Comparison of ENCODE assay signal across 23 cellular contexts in the genomic region with DNA sequence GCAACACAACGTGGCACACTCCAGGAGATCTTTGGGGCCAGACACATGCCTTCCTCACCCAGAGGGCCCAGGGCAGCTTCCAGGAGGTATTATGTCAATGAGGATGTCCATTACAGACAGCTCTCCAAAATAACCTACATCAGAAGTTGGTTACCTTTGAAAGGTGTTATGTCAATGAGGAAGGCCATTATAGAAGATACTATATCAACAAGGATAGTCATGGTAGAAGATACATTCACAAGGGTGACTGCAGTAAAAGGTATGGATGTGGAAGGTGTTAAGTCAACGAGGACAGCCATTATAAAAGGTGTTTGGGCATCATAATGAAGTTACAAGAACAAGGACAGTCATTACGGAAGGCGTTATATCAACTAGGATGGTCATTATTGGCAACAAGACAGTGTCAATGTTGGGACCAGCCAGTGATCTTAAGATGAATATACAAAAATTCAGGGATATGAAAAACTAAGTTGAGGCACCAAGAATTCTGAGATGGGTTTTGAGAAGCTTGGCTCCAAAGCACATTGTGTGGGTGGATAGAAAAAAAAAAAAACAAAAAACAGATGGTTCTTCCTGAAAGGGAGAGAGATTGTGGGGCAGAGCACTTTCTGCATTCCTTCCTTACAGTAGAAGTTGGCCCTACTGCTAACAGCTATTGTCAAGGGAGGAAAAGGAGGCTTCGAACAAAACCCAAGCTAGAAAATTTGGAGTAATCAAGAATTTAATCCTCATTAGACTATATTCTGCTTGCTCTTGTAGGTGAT. TPM values are rescaled to one million over a fixed set of nuclear protein-coding genes. Genes with fewer than 3 reads are reported as not detected.
A peak's percentile ranks its signal among the peaks of the same experiment; 100 is the strongest.
DNase-seq lines count a peak whose midpoint lies in the region; ATAC-seq and TF ChIP-seq lines count a peak whose summit lies in the region.
"Had no signal": no experiment of that assay in that cellular context is flagged by ENCODE, and none has a peak within 500 bp of the region (broad histone marks: within the 10 kb centered on the region; RNA-seq: fewer than 3 reads in every experiment).

No MANE protein-coding gene starts in this region.

- dilution Hi-C loops in IMR-90 (cut with HindIII; ENCODE audit: low sequenced_read_pairs, unreplicated experiment): no loop called here

- no CpG with 5 or more reads among the region's 5 CpGs for WGBS in IMR-90 (ENCODE audit: extremely low coverage in 2 of 2, insufficient read length in 1 of 2), 2 experiments
- 80 to 90% (median 85%) methylated on average over 5 of the region's 5 CpGs for WGBS in spleen, 5 donors

- peak overlapping the region; percentile 98 to 99 for H4K8ac ChIP-seq in IMR-90 (ENCODE audit: low read depth in 2 of 2, low read length in 2 of 2)

- TF ChIP-seq POLR2A in IMR-90 (IDR thresholded peaks at IDR 0.05; ENCODE audit: low read depth, low read length) (no peak), spleen (IDR thresholded peaks at IDR 0.05) (no peak)

- H3K18ac ChIP-seq in IMR-90 (ENCODE audit: low read depth, low read length): peak overlapping the region; percentile 97

- peaks cover 16% of the 10 kb centered on the region for H3K9me1 ChIP-seq in IMR-90 (ENCODE audit: insufficient read depth, low read length)

- no peaks in the 10 kb centered on the region for H4K20me1 ChIP-seq in IMR-90 (ENCODE audit: insufficient read depth, low read length)

- peaks cover 31% of the 10 kb centered on the region for H3K4me1 ChIP-seq in IMR-90 (ENCODE audit: control insufficient read depth, insufficient read depth, low read length)
- H3K4me1 ChIP-seq in spleen: peaks cover 0 to 8% (median 0%) of the 10 kb centered on the region in 6 donors
- H3K4me1 ChIP-seq: psoas muscle had no signal

- peak overlapping the region; percentile 96 for H4K5ac ChIP-seq in IMR-90 (ENCODE audit: low read depth, low read length)

- peak overlapping the region; percentile 70 for H3K56ac ChIP-seq in IMR-90 (ENCODE audit: extremely low read depth, insufficient read depth, low read length)

- H4K91ac ChIP-seq in IMR-90 (ENCODE audit: insufficient read depth, low read depth, low read length): peak overlapping the region; percentile 98

- ATAC-seq in IMR-90 (ENCODE audit: low read depth): no peak
- ATAC-seq: psoas muscle had no signal

- no peak overlapping the region for H3K4me2 ChIP-seq in IMR-90 (ENCODE audit: low read depth, low read length)

- no TSS peak for BruUV-seq in IMR-90 (replicated peaks; lab: Mats Ljungman, UMichigan)

- H3K36me3 ChIP-seq in IMR-90 (ENCODE audit: control insufficient read depth, insufficient read depth, low read length): no peaks in the 10 kb centered on the region
- no peaks in the 10 kb centered on the region for H3K36me3 ChIP-seq in spleen
- H3K36me3 ChIP-seq: esophagus muscularis mucosa, suprapubic skin, uterus had no signal

- TF ChIP-seq RAD21 in IMR-90 (IDR thresholded peaks at IDR 0.05; ENCODE audit: low read length): no peak

- H2AK5ac ChIP-seq in IMR-90 (ENCODE audit: low read depth, low read length): peak overlapping the region; percentile 99

- intact Hi-C loops in IMR-90 (cut with micrococcal nuclease): loop anchor here (1.0 to 5.0 kb wide), 3 partner anchors 67 to 80 kb away; no protein-coding TSS in a partner anchor
- intact Hi-C loops in spleen (cut with DNase I; ENCODE audit: low total_unique reads): no loop called here

- no peak overlapping the region for H3K4me3 Mint-ChIP-seq in mesothelial cell of epicardium

- no peaks in the 10 kb centered on the region for H3K27me3 Mint-ChIP-seq in mesothelial cell of epicardium (ENCODE audit: low read depth)

- H3K14ac ChIP-seq in IMR-90 (replicated peaks; ENCODE audit: low read depth, low read length): peak overlapping the region; percentile 98

- no peaks in the 10 kb centered on the region for H3K9me3 Mint-ChIP-seq in mesothelial cell of epicardium

- peak overlapping the region; percentile 99 for H2BK15ac ChIP-seq in IMR-90 (ENCODE audit: low read depth, low read length)

- H3K27ac ChIP-seq in IMR-90 (ENCODE audit: insufficient read depth, low read length) (peak overlapping the region; percentile 84), epithelial cell of prostate (peak overlapping the region; percentile 99), spleen (peak overlapping the region in 1 of 8 donors; percentile 33)
- H3K27ac ChIP-seq: esophagus muscularis mucosa, psoas muscle, suprapubic skin, VCaP had no signal

- peak overlapping the region; percentile 97 for H3K4ac ChIP-seq in IMR-90 (ENCODE audit: low read depth, low read length)

- peaks cover 12 to 47% of the 10 kb centered on the region in 2 experiments for H3K79me1 ChIP-seq in IMR-90 (ENCODE audit: low read depth in 1 of 2, low read length in 2 of 2)

- H3K9ac ChIP-seq in IMR-90 (ENCODE audit: low read depth, low read length): no peak overlapping the region

- TF ChIP-seq CTCF in AG10803 (conservative IDR thresholded peaks at IDR 0.05; ENCODE audit: low read length) (no peak), IMR-90 (conservative IDR thresholded peaks at IDR 0.05; ENCODE audit: low read depth, low read length) (no peak), mesothelial cell of epicardium (IDR thresholded peaks at IDR 0.05; ENCODE audit: unreplicated experiment) (no peak), spleen (IDR thresholded peaks at IDR 0.05 in 8 of 11, conservative IDR thresholded peaks at IDR 0.05 in 3 of 11) (no peak)

- peak overlapping the region; percentile 98 for H2BK5ac ChIP-seq in IMR-90 (ENCODE audit: low read depth, low read length, poor library complexity, severe bottlenecking)

- peak overlapping the region; percentile 99 for H2BK120ac ChIP-seq in IMR-90 (ENCODE audit: low read depth, low read length)

- in situ Hi-C loops in IMR-90 (cut with MboI; ENCODE audit: low sequenced_read_pairs) (loop anchor here (5.0 kb wide), 1 partner anchor 72 kb away; no protein-coding TSS in a partner anchor), KBM-7 (cut with MboI; ENCODE audit: low pct_unique_long_range_greater_than_20kb, low sequenced_read_pairs) (no loop called here)

- H3K9me3 ChIP-seq in IMR-90 (ENCODE audit: control insufficient read depth, insufficient read depth, low read length): no peaks in the 10 kb centered on the region
- H3K9me3 ChIP-seq in spleen: no peaks in the 10 kb centered on the region
- H3K9me3 ChIP-seq: esophagus muscularis mucosa, psoas muscle, suprapubic skin, uterus had no signal

- POLR2A ChIA-PET in IMR-90 (lab: Charles Lee; ENCODE audit: unreplicated experiment): no interaction called here

- no peak overlapping the region for H3K27ac Mint-ChIP-seq in mesothelial cell of epicardium

- H3K27me3 ChIP-seq in IMR-90 (ENCODE audit: control insufficient read depth, insufficient read depth, low read length): no peaks in the 10 kb centered on the region
- H3K27me3 ChIP-seq in spleen (replicated peaks in 1 of 7): no peaks in the 10 kb centered on the region
- H3K27me3 ChIP-seq: esophagus muscularis mucosa, suprapubic skin, uterus had no signal

- CTCF ChIA-PET in IMR-90 (lab: Yijun Ruan, JAX): interaction anchor here (1.1 kb wide), 1 partner anchor 70 kb away, joined by 3 read pairs; no protein-coding TSS in a partner anchor

- peak overlapping the region; percentile 54 for H2AFZ ChIP-seq in IMR-90 (replicated peaks; ENCODE audit: low read length, poor library complexity)

- H2AK9ac ChIP-seq in IMR-90 (replicated peaks; ENCODE audit: low read depth, low read length, poor library complexity): peak overlapping the region; percentile 95

- DNase-seq in AG10803 (ENCODE audit: low read depth): peak; percentile 83
- peak; percentile 67 for DNase-seq in IMR-90
- no peak for DNase-seq in epithelial cell of prostate (ENCODE audit: low read depth, low spot score)
- DNase-seq in myocyte (ENCODE audit: low read depth): peak; percentile 53
- no peak for DNase-seq in KBM-7
- DNase-seq in mesothelial cell of epicardium (ENCODE audit: low spot score in 2 of 2, unreplicated experiment in 2 of 2): no peak
- DNase-seq in spleen: no peak
- DNase-seq in germinal center (ENCODE audit: low spot score): no peak
- DNase-seq: activated CD4-positive, alpha-beta T cell treated with anti-CD3 and anti-CD28 coated beads, Interleukin-2, amount 50 U/mL, for 48 hours; activated gamma-delta T cell treated with Interleukin-2 at 50 U/mL for 16 hours; kidney glomerular epithelial cell; mesendoderm; NCI-H2107; NCI-H526 treated with DMSO at 0.1 percent for 48 hours; psoas muscle; SIG-M5; stimulated activated CD4-positive, alpha-beta T cell treated with anti-CD3 and anti-CD28 coated beads, Interleukin-12 subunit alpha, Interleukin-12 subunit beta, amount 100 ng/mL, for 4 hours; T-helper 2 cell; uterus had no signal

- H3K36me3 Mint-ChIP-seq in mesothelial cell of epicardium: no peaks in the 10 kb centered on the region

- peaks cover 21% of the 10 kb centered on the region for H3K4me1 Mint-ChIP-seq in mesothelial cell of epicardium

- H3K4me3 ChIP-seq in AG10803 (ENCODE audit: low read length) (no peak overlapping the region), IMR-90 (ENCODE audit: insufficient read depth, low read depth, low read length) (no peak overlapping the region), spleen (no peak overlapping the region)
- H3K4me3 ChIP-seq: esophagus muscularis mucosa, psoas muscle, suprapubic skin, uterus had no signal

- peak overlapping the region; percentile 84 for H3K23ac ChIP-seq in IMR-90 (ENCODE audit: low read depth, low read length)

- peak overlapping the region; percentile 99 for H2BK20ac ChIP-seq in IMR-90 (ENCODE audit: low read depth, low read length)

TF ChIP-seq in IMR-90, 13 proteins besides CTCF, POLR2A, EP300 and RAD21 (continues in another document):
- TF ChIP-seq CHD1 (IDR thresholded peaks at IDR 0.05; ENCODE audit: low read depth, low read length) (no peak), BHLHE40 (IDR thresholded peaks at IDR 0.05; ENCODE audit: low read depth, low read length) (no peak), MXI1 (IDR thresholded peaks at IDR 0.05; ENCODE audit: borderline replicate concordance, low read depth, low read length) (no peak), MAFK (IDR thresholded peaks at IDR 0.05; ENCODE audit: low read depth, low read length) (no peak), SMC3 (IDR thresholded peaks at IDR 0.05; ENCODE audit: low read depth, low read length) (no peak)
- TF ChIP-seq, protein P1, sequence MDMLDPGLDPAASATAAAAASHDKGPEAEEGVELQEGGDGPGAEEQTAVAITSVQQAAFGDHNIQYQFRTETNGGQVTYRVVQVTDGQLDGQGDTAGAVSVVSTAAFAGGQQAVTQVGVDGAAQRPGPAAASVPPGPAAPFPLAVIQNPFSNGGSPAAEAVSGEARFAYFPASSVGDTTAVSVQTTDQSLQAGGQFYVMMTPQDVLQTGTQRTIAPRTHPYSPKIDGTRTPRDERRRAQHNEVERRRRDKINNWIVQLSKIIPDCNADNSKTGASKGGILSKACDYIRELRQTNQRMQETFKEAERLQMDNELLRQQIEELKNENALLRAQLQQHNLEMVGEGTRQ (IDR thresholded peaks at IDR 0.05; ENCODE audit: low read depth, low read length): no peak

RNA-seq across cellular contexts. Expression of a gene that starts 11.2 kb away (rescaled TPM):
- total RNA-seq in IMR-90 (2012; rRNA removed) (2.5 TPM in 2 replicates), myocyte (2.5 and 2.7 TPM in 2 replicates), mesothelial cell of epicardium (1.3 to 1.4 TPM (median 1.3 TPM) in 3 replicates), spleen (1 to 10 TPM; 1.0 to 3.6 (median 3.0) TPM)
- polyA plus RNA-seq in IMR-90 (2012; rRNA removed) (3.1 and 3.8 TPM in 2 replicates), spleen (under 1 TPM; 0.15 to 0.80 (median 0.18) TPM)
- 1.6 and 3.5 TPM in 2 replicates for polyA plus RNA-seq in IMR-90 (2012; cell fraction: cytosol; rRNA removed)
- 1.5 and 3.9 TPM in 2 replicates for polyA plus RNA-seq in IMR-90 (2012; cell fraction: nucleus; rRNA removed; ENCODE audit: low replicate concordance)
- 0.34 TPM for polyA plus RNA-seq in myocyte (2012)
- polyA plus RNA-seq: neural cell had no signal

Comparison
In these comparisons a context has a peak if more than half of its experiments do, and no peak if none do; other contexts are left out.
1. DNase-seq: peak in AG10803 (single experiment), IMR-90 (single experiment) and myocyte (single experiment); none in epithelial cell of prostate (single experiment), KBM-7 (single experiment), mesothelial cell of epicardium (0 of 2), spleen (single experiment) and germinal center (single experiment).